In the genomic region with DNA sequence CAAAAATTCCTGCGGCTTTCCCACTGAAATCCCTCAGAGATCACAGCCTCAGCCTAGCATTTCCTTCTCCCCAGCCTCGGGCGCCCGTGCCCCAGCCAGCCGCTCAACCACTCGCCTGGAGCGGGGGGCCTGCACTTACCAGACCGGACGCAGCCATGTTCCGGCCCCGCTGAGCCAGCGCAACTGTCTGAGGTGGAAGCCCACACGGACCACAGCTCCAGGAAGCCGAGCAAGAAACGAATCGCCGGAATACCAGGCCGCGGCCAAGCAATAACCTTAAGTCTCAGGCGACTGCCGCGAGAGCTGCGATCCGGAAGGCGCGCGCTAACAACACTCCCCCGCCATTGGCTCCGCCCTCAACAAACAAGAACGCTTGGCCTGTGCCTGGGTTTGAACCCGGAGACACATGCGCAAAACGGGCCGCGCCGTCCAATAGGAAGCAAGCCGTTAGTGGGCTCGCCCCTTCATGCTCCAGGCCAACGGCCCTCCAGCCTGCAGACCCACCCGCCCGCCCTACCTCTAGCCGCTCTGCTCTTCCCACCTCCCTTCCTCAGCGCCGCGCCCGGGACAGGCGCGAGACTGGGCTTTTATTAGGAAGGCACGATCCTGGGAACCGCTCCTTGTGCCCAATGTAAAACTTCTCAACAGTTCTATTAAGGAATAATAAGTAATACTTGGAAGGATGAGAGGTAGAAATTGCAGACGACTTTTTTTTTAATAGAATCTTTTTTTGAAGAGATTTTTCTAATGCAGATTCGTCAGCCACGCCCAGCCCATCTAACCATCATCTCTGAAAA, we compare ENCODE assay signal across 8 cellular contexts. TPM values are rescaled to one million over a fixed set of nuclear protein-coding genes. Genes with fewer than 3 reads are reported as not detected.
A peak's percentile ranks its signal among the peaks of the same experiment; 100 is the strongest.
DNase-seq lines count a peak whose midpoint lies in the region; ATAC-seq and TF ChIP-seq lines count a peak whose summit lies in the region.

A gene with protein sequence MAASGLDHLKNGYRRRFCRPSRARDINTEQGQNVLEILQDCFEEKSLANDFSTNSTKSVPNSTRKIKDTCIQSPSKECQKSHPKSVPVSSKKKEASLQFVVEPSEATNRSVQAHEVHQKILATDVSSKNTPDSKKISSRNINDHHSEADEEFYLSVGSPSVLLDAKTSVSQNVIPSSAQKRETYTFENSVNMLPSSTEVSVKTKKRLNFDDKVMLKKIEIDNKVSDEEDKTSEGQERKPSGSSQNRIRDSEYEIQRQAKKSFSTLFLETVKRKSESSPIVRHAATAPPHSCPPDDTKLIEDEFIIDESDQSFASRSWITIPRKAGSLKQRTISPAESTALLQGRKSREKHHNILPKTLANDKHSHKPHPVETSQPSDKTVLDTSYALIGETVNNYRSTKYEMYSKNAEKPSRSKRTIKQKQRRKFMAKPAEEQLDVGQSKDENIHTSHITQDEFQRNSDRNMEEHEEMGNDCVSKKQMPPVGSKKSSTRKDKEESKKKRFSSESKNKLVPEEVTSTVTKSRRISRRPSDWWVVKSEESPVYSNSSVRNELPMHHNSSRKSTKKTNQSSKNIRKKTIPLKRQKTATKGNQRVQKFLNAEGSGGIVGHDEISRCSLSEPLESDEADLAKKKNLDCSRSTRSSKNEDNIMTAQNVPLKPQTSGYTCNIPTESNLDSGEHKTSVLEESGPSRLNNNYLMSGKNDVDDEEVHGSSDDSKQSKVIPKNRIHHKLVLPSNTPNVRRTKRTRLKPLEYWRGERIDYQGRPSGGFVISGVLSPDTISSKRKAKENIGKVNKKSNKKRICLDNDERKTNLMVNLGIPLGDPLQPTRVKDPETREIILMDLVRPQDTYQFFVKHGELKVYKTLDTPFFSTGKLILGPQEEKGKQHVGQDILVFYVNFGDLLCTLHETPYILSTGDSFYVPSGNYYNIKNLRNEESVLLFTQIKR (minus strand): TSS at position 305 of the 797 bp plus-strand sequence. CDS start 148 bp downstream, at position 157.

- TF ChIP-seq CTCF in left lung (IDR thresholded peaks at IDR 0.05), result no peak

- peak within 1 kb of the TSS; percentile 79 to 94 (median 86) for H3K4me3 ChIP-seq in BLaER1 treated with 17β-estradiol and CSF1 and Interleukin-3, amounts not matched to agents 10 nM and 100 nM
- peak within 1 kb of the TSS; percentile 66 to 74 for H3K4me3 ChIP-seq in left lung

- H3K4me1 ChIP-seq in BLaER1 treated with 17β-estradiol and CSF1 and Interleukin-3, amounts not matched to agents 10 nM and 100 nM, result peaks cover 19 to 48% (median 28%) of the 10 kb centered on the region in 10 experiments
- peaks cover 7 to 21% of the 10 kb centered on the region in 2 donors for H3K4me1 ChIP-seq in left lung

- no peaks in the 10 kb centered on the region for H3K9me3 ChIP-seq in BLaER1 treated with 17β-estradiol and CSF1 and Interleukin-3, amounts not matched to agents 10 nM and 100 nM (replicated peaks in 1 of 11)
- no peaks in the 10 kb centered on the region for H3K9me3 ChIP-seq in left lung

- ATAC-seq in GM19351 (IDR thresholded peaks at IDR 0.05; ENCODE audit: unreplicated experiment) (peak; percentile 91), HG03521 (IDR thresholded peaks at IDR 0.05; ENCODE audit: unreplicated experiment) (peak; percentile 93), left lung (peak; percentile 99)

- peaks cover 23 to 36% (median 31%) of the 10 kb centered on the region in 11 experiments for H3K36me3 ChIP-seq in BLaER1 treated with 17β-estradiol and CSF1 and Interleukin-3, amounts not matched to agents 10 nM and 100 nM
- H3K36me3 ChIP-seq in left lung, result peaks cover 0 to 4% of the 10 kb centered on the region in 2 donors

- H3K27me3 ChIP-seq in BLaER1 treated with 17β-estradiol and CSF1 and Interleukin-3, amounts not matched to agents 10 nM and 100 nM, result no peaks in the 10 kb centered on the region
- H3K27me3 ChIP-seq in left lung, result no peaks in the 10 kb centered on the region

- peaks cover 0 to 19% (median 10%) of the 10 kb centered on the region in 11 experiments; a peak in 9 of 22 replicates for H4K20me1 ChIP-seq in BLaER1 treated with 17β-estradiol and CSF1 and Interleukin-3, amounts not matched to agents 10 nM and 100 nM

- peak within 1 kb of the TSS; percentile 93 to 99 (median 97) for H3K27ac ChIP-seq in BLaER1 treated with 17β-estradiol and CSF1 and Interleukin-3, amounts not matched to agents 10 nM and 100 nM
- H3K27ac ChIP-seq in left lung, result peak within 1 kb of the TSS; percentile 92 to 95

- DNase-seq in NCI-H748 (lab: John Stamatoyannopoulos, UW; ENCODE audit: unreplicated experiment) (peak; percentile 97), dedifferentiated amniotic fluid mesenchymal stem cell (ENCODE audit: extremely low spot score) (peak; percentile 97), left lung (peak; percentile 97)
- DNase-seq in activated CD4-positive, alpha-beta T cell treated with anti-CD3 and anti-CD28 coated beads, Interleukin-2, amount 50 U/mL, for 1 hour, result peak; percentile 89
- DNase-seq in stimulated activated CD4-positive, alpha-beta T cell treated with anti-CD3 and anti-CD28 coated beads, Interleukin-2, amount 100 ng/mL, for 48 hours, result peak; percentile 87 to 90

- peak within 1 kb of the TSS; percentile 94 to 99 (median 97) for H3K9ac ChIP-seq in BLaER1 treated with 17β-estradiol and CSF1 and Interleukin-3, amounts not matched to agents 10 nM and 100 nM

- peak within 1 kb of the TSS; percentile 76 to 87 (median 83) for H3K4me2 ChIP-seq in BLaER1 treated with 17β-estradiol and CSF1 and Interleukin-3, amounts not matched to agents 10 nM and 100 nM

- intact Hi-C loops in left lung (cut with DNase I), result no loop called here

RNA-seq across cellular contexts. Expression of the gene that starts here (rescaled TPM):
- 10 to 100 TPM; 16.1 to 16.5 TPM for total RNA-seq in left lung

Comparison
In these comparisons a context has a peak if more than half of its experiments do, and no peak if none do; other contexts are left out.
1. Peak in every context shown above with its lines: DNase-seq, ATAC-seq, H3K4me3 ChIP-seq and H3K27ac ChIP-seq.